12 cellular contexts compared by ENCODE assay signal in the genomic region with DNA sequence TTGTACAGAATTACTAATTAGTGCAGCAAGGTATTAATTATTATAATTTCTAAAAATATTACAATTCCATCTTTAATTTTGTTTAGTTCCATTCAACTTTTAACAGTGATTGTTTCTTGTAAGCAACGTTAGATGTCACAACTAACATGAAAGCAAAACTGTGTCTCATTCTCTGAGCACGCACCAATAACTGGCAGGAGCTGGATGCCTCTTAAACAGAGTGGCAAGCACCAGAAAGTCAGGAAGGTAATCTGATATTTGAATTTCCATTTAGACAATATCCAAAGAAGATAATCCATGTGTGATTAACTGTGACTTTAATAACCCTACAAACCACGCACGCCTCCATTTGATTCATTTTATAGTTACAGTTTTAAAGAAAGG.
DNase-seq lines count a peak whose midpoint lies in the region; ATAC-seq and TF ChIP-seq lines count a peak whose summit lies in the region.
"Had no signal": no experiment of that assay in that cellular context is flagged by ENCODE, and none has a peak within 500 bp of the region (broad histone marks: within the 10 kb centered on the region; RNA-seq: fewer than 3 reads in every experiment).

No MANE protein-coding gene starts in this region.

- peak; percentile 24 for DNase-seq in GM23248
- no peak for DNase-seq in IMR-90
- no peak for DNase-seq in hepatocyte (ENCODE audit: low spot score)
- no peak for DNase-seq in psoas muscle
- no peak for DNase-seq in left ventricle myocardium inferior
- no peak for DNase-seq in NCI-H345 (lab: John Stamatoyannopoulos, UW)
- no peak for DNase-seq in DMS 273 treated with DMSO at 0.1 percent for 48 hours (lab: John Stamatoyannopoulos, UW)
- DNase-seq: CD8-positive, alpha-beta T cell; COR-L47; DMS53; GF-D8 had no signal

- H2BK15ac ChIP-seq in IMR-90 (ENCODE audit: low read depth, low read length): no peak overlapping the region

- H3K27ac ChIP-seq in GM23248 (peak overlapping the region; percentile 72), IMR-90 (ENCODE audit: insufficient read depth, low read length) (no peak overlapping the region), hepatocyte (no peak overlapping the region), psoas muscle (no peak overlapping the region), left ventricle myocardium inferior (replicated peaks) (no peak overlapping the region)
- H3K27ac ChIP-seq: HL-60 had no signal

- no peak for TF ChIP-seq POLR2A in IMR-90 (IDR thresholded peaks at IDR 0.05; ENCODE audit: low read depth, low read length)

- no peak overlapping the region; the same call in 1 of the 2 replicates for H3K14ac ChIP-seq in IMR-90 (replicated peaks; ENCODE audit: low read depth, low read length)

- no peak overlapping the region for H3K4ac ChIP-seq in IMR-90 (ENCODE audit: low read depth, low read length)

- no peak overlapping the region; a peak in 1 of 4 replicates for H4K8ac ChIP-seq in IMR-90 (ENCODE audit: low read depth in 2 of 2, low read length in 2 of 2)

- CTCF ChIA-PET in IMR-90 (lab: Yijun Ruan, JAX): no interaction called here

- H3K56ac ChIP-seq in IMR-90 (ENCODE audit: extremely low read depth, insufficient read depth, low read length): no peak overlapping the region

- no peak overlapping the region for H3K9ac ChIP-seq in GM23248
- H3K9ac ChIP-seq in IMR-90 (ENCODE audit: low read depth, low read length): no peak overlapping the region

- peak overlapping the region; percentile 93 for H3K4me2 ChIP-seq in GM23248 (ENCODE audit: unreplicated experiment)
- H3K4me2 ChIP-seq in IMR-90 (ENCODE audit: low read depth, low read length): no peak overlapping the region; the same call in 1 of the 2 replicates
- H3K4me2 ChIP-seq in hepatocyte: peak overlapping the region; percentile 23

- H3K4me1 ChIP-seq in GM23248 (ENCODE audit: insufficient read depth) (peaks cover 34% of the 10 kb centered on the region), IMR-90 (ENCODE audit: control insufficient read depth, insufficient read depth, low read length) (peaks cover 9% of the 10 kb centered on the region; the same call in 1 of the 2 replicates), hepatocyte (ENCODE audit: insufficient read depth) (peaks cover 8% of the 10 kb centered on the region), psoas muscle (peaks cover 16% of the 10 kb centered on the region), left ventricle myocardium inferior (peaks cover 26% of the 10 kb centered on the region)

- no peaks in the 10 kb centered on the region for H3K27me3 ChIP-seq in GM23248 (replicated peaks; ENCODE audit: insufficient read depth)
- no peaks in the 10 kb centered on the region for H3K27me3 ChIP-seq in IMR-90 (ENCODE audit: control insufficient read depth, insufficient read depth, low read length)
- no peaks in the 10 kb centered on the region for H3K27me3 ChIP-seq in hepatocyte
- no peaks in the 10 kb centered on the region for H3K27me3 ChIP-seq in psoas muscle (ENCODE audit: insufficient read depth in 3 of 3, low read length in 2 of 3)
- no peaks in the 10 kb centered on the region for H3K27me3 ChIP-seq in left ventricle myocardium inferior (ENCODE audit: low read depth)

- H3K4me3 ChIP-seq in GM23248 (peak overlapping the region; percentile 70; the same call in 1 of the 2 replicates), IMR-90 (ENCODE audit: insufficient read depth, low read depth, low read length) (no peak overlapping the region), hepatocyte (no peak overlapping the region), psoas muscle (peak overlapping the region; percentile 40), left ventricle myocardium inferior (no peak overlapping the region)

- H4K20me1 ChIP-seq in GM23248 (ENCODE audit: insufficient read depth) (no peaks in the 10 kb centered on the region), IMR-90 (ENCODE audit: insufficient read depth, low read length) (peaks cover 5% of the 10 kb centered on the region; the same call in 1 of the 2 replicates), hepatocyte (ENCODE audit: insufficient read depth, poor library complexity, severe bottlenecking) (no peaks in the 10 kb centered on the region)

- H3F3A ChIP-seq in GM23248 (ENCODE audit: insufficient read depth): peaks cover 17% of the 10 kb centered on the region

- peak overlapping the region; percentile 59; the same call in 1 of the 2 replicates for H2BK20ac ChIP-seq in IMR-90 (ENCODE audit: low read depth, low read length)

- H3K36me3 ChIP-seq in GM23248 (ENCODE audit: low read depth): no peaks in the 10 kb centered on the region
- no peaks in the 10 kb centered on the region for H3K36me3 ChIP-seq in IMR-90 (ENCODE audit: control insufficient read depth, insufficient read depth, low read length)
- H3K36me3 ChIP-seq in hepatocyte (replicated peaks; ENCODE audit: insufficient read depth, low read depth): no peaks in the 10 kb centered on the region
- H3K36me3 ChIP-seq in psoas muscle (ENCODE audit: insufficient read depth in 1 of 2, low read depth in 1 of 2): no peaks in the 10 kb centered on the region
- no peaks in the 10 kb centered on the region for H3K36me3 ChIP-seq in left ventricle myocardium inferior

- no peak for TF ChIP-seq RAD21 in IMR-90 (IDR thresholded peaks at IDR 0.05; ENCODE audit: low read length)

- 0 out of 2 replicates have a peak, but pooled peaks cover 4% of the 10 kb centered on the region for H3K9me1 ChIP-seq in IMR-90 (ENCODE audit: insufficient read depth, low read length)

- H2AFZ ChIP-seq in GM23248: no peak overlapping the region
- H2AFZ ChIP-seq in IMR-90 (replicated peaks; ENCODE audit: low read length, poor library complexity): no peak overlapping the region
- no peak overlapping the region for H2AFZ ChIP-seq in hepatocyte

- H3K79me1 ChIP-seq in IMR-90 (ENCODE audit: low read depth in 1 of 2, low read length in 2 of 2): 0 out of 4 replicates have a peak, but pooled peaks cover 0 to 2% of the 10 kb centered on the region in 2 experiments

- H3K79me2 ChIP-seq in GM23248 (ENCODE audit: insufficient read depth) (no peaks in the 10 kb centered on the region), hepatocyte (no peaks in the 10 kb centered on the region)

- POLR2A ChIA-PET in IMR-90 (lab: Charles Lee; ENCODE audit: unreplicated experiment): interaction anchor here (0.5 kb wide), 1 partner anchor 144 kb away, joined by 3 read pairs; no protein-coding TSS in a partner anchor

- no peak overlapping the region for H2BK5ac ChIP-seq in IMR-90 (ENCODE audit: low read depth, low read length, poor library complexity, severe bottlenecking)

- 57% methylated on average over 4 of the region's 4 CpGs for WGBS in GM23248 (ENCODE audit: low coverage in 1 of 2, low lambda C conversion rate in 2 of 2, missing lambda C conversion rate in 2 of 2), 2 experiments
- whole genome bisulfite sequencing in IMR-90 (ENCODE audit: extremely low coverage in 2 of 2, insufficient read length in 1 of 2), 2 experiments: no CpG with 5 or more reads among the region's 4 CpGs
- WGBS in hepatocyte (ENCODE audit: low lambda C conversion rate, missing lambda C conversion rate): 75% methylated on average over 4 of the region's 4 CpGs
- WGBS in psoas muscle, 3 donors: 32 to 38% (median 38%) methylated on average over 4 of the region's 4 CpGs

- H2AK9ac ChIP-seq in IMR-90 (replicated peaks; ENCODE audit: low read depth, low read length, poor library complexity): no peak overlapping the region

- TF ChIP-seq CTCF in IMR-90 (conservative IDR thresholded peaks at IDR 0.05; ENCODE audit: low read depth, low read length) (no peak), hepatocyte (IDR thresholded peaks at IDR 0.05; ENCODE audit: poor library complexity) (no peak), psoas muscle (IDR thresholded peaks at IDR 0.05) (no peak), left ventricle myocardium inferior (IDR thresholded peaks at IDR 0.05; ENCODE audit: borderline replicate concordance) (no peak)

- no peak overlapping the region for H4K5ac ChIP-seq in IMR-90 (ENCODE audit: low read depth, low read length)

- H3K9me2 ChIP-seq in GM23248 (ENCODE audit: insufficient read depth): no peaks in the 10 kb centered on the region
- no peaks in the 10 kb centered on the region for H3K9me2 ChIP-seq in hepatocyte (replicated peaks; ENCODE audit: insufficient read depth)

- no peak overlapping the region for H2AK5ac ChIP-seq in IMR-90 (ENCODE audit: low read depth, low read length)

- no TSS peak for BruUV-seq in IMR-90 (replicated peaks; lab: Mats Ljungman, UMichigan)

- intact Hi-C loops in IMR-90 (cut with micrococcal nuclease): loop anchor here (2.0 to 10.0 kb wide), 3 partner anchors 45 to 153 kb away; no protein-coding TSS in a partner anchor
- intact Hi-C loops in psoas muscle (cut with DNase I): no loop called here
- intact Hi-C loops in left ventricle myocardium inferior (cut with micrococcal nuclease): no loop called here

- dilution Hi-C loops in IMR-90 (cut with HindIII; ENCODE audit: low sequenced_read_pairs, unreplicated experiment): no loop called here

- H3K9me3 ChIP-seq in GM23248 (ENCODE audit: low read depth) (no peaks in the 10 kb centered on the region), IMR-90 (ENCODE audit: control insufficient read depth, insufficient read depth, low read length) (no peaks in the 10 kb centered on the region), hepatocyte (ENCODE audit: low read depth) (no peaks in the 10 kb centered on the region), psoas muscle (no peaks in the 10 kb centered on the region), left ventricle myocardium inferior (replicated peaks) (no peaks in the 10 kb centered on the region)

- H3K18ac ChIP-seq in IMR-90 (ENCODE audit: low read depth, low read length): 0 out of 2 replicates have a peak overlapping the region, but pooled peaks have one; percentile 44

- peak overlapping the region; percentile 40; the same call in 1 of the 2 replicates for H4K91ac ChIP-seq in IMR-90 (ENCODE audit: insufficient read depth, low read depth, low read length)

- H2BK120ac ChIP-seq in IMR-90 (ENCODE audit: low read depth, low read length): peak overlapping the region; percentile 41; the same call in 1 of the 2 replicates

- in situ Hi-C loops in GM23248 (cut with MboI): no loop called here
- in situ Hi-C loops in IMR-90 (cut with MboI; ENCODE audit: low sequenced_read_pairs): no loop called here

- no peak for ATAC-seq in IMR-90 (ENCODE audit: low read depth)
- peak in 2 of 4 donors; percentile 51 to 66 for ATAC-seq in psoas muscle
- ATAC-seq: CD8-positive, alpha-beta T cell had no signal

- no peak overlapping the region for H3K23ac ChIP-seq in IMR-90 (ENCODE audit: low read depth, low read length)

TF ChIP-seq in IMR-90, 13 proteins besides CTCF, POLR2A, EP300 and RAD21 (continues in another document):
- TF ChIP-seq BHLHE40 (IDR thresholded peaks at IDR 0.05; ENCODE audit: low read depth, low read length) (no peak), MXI1 (IDR thresholded peaks at IDR 0.05; ENCODE audit: borderline replicate concordance, low read depth, low read length) (no peak), MAFK (IDR thresholded peaks at IDR 0.05; ENCODE audit: low read depth, low read length) (no peak), CEBPB (IDR thresholded peaks at IDR 0.05; ENCODE audit: low read depth, low read length) (no peak), RCOR1 (IDR thresholded peaks at IDR 0.05; ENCODE audit: insufficient replicate concordance, low read length) (no peak), RFX5 (IDR thresholded peaks at IDR 0.05; ENCODE audit: low read depth, low read length) (no peak)

Comparison
In these comparisons a context has a peak if more than half of its experiments do, and no peak if none do; other contexts are left out.
1. H3K4me3 ChIP-seq: peak in GM23248 (single experiment) and psoas muscle (single experiment); none in IMR-90 (single experiment), hepatocyte (single experiment) and left ventricle myocardium inferior (single experiment).